In genomic region chr13:21015284-21015683, GRCh38 we compare ENCODE assay signal across 14 cellular contexts. TPM values are rescaled to one million over a fixed set of nuclear protein-coding genes. Genes with fewer than 3 reads are reported as not detected.
DNase-seq lines count a peak whose midpoint lies in the region; TF ChIP-seq lines count a peak whose summit lies in the region.
"Had no signal": no experiment of that assay in that cellular context is flagged by ENCODE, and none has a peak within 500 bp of the region (broad histone marks: within the 10 kb centered on the region; RNA-seq: fewer than 3 reads in every experiment).

No MANE protein-coding gene starts in this region.

- H3K27me3 Mint-ChIP-seq in type B pancreatic cell: no peaks in the 10 kb centered on the region
- H3K27me3 Mint-ChIP-seq: activated naive CD8-positive, alpha-beta T cell treated with anti-CD3 and anti-CD28 coated beads, Interleukin-2, amount 10 ng/mL, durations not matched to agents 7 days and 5 days; naive thymus-derived CD8-positive, alpha-beta T cell had no signal

- peaks cover 39% of the 10 kb centered on the region for H3K4me1 Mint-ChIP-seq in type B pancreatic cell (ENCODE audit: unreplicated experiment)

- H3K4me3 Mint-ChIP-seq in type B pancreatic cell: no peak overlapping the region
- H3K4me3 Mint-ChIP-seq: activated naive CD8-positive, alpha-beta T cell treated with anti-CD3 and anti-CD28 coated beads, Interleukin-2, amount 10 ng/mL, durations not matched to agents 7 days and 5 days; naive thymus-derived CD8-positive, alpha-beta T cell had no signal

- peak overlapping the region; percentile 61 for H3K27ac Mint-ChIP-seq in type B pancreatic cell
- H3K27ac Mint-ChIP-seq: activated naive CD8-positive, alpha-beta T cell treated with anti-CD3 and anti-CD28 coated beads, Interleukin-2, amount 10 ng/mL, durations not matched to agents 7 days and 5 days; naive thymus-derived CD8-positive, alpha-beta T cell had no signal

- H3K4me1 ChIP-seq in muscle layer of duodenum (ENCODE audit: control insufficient read depth in 1 of 2, insufficient read depth in 2 of 2, low read length in 2 of 2): peaks cover 25 to 68% of the 10 kb centered on the region in 2 donors

- TF ChIP-seq CTCF in coronary artery (IDR thresholded peaks at IDR 0.05) (no peak), type B pancreatic cell (conservative IDR thresholded peaks at IDR 0.05) (no peak)

- H3K9me3 Mint-ChIP-seq in type B pancreatic cell: no peaks in the 10 kb centered on the region
- H3K9me3 Mint-ChIP-seq: naive thymus-derived CD8-positive, alpha-beta T cell had no signal

- peak; percentile 34 for DNase-seq in activated CD8-positive, alpha-beta memory T cell treated with anti-CD3 and anti-CD28 coated beads, Interleukin-2, amount 50 U/mL, for 48 hours
- DNase-seq in activated CD8-positive, alpha-beta memory T cell treated with anti-CD3 and anti-CD28 coated beads, Interleukin-2, amount 50 U/mL, for 4 hours: no peak
- DNase-seq in coronary artery (ENCODE audit: low spot score) (no peak), type B pancreatic cell (ENCODE audit: extremely low spot score, unreplicated experiment) (no peak), hepatic stellate cell (ENCODE audit: low spot score) (no peak), midbrain (lab: John Stamatoyannopoulos, UW) (no peak), NCI-H128 (lab: John Stamatoyannopoulos, UW; ENCODE audit: unreplicated experiment) (no peak)
- DNase-seq: activated naive CD8-positive, alpha-beta T cell treated with anti-CD3 and anti-CD28 coated beads, Interleukin-2, amount 10 ng/mL, durations not matched to agents 7 days and 5 days; Calu3; naive thymus-derived CD8-positive, alpha-beta T cell; NCI-H1694 treated with DMSO at 0.1 percent for 48 hours; SIG-M5 had no signal

- H3K9me3 ChIP-seq in muscle layer of duodenum (ENCODE audit: control insufficient read depth in 1 of 2, low read length in 2 of 2): no peaks in the 10 kb centered on the region

- H3K36me3 ChIP-seq in muscle layer of duodenum (ENCODE audit: control insufficient read depth in 1 of 2, insufficient read depth in 2 of 2, low read length in 2 of 2): no peaks in the 10 kb centered on the region

- H3K4me3 ChIP-seq in coronary artery (no peak overlapping the region), muscle layer of duodenum (ENCODE audit: low read depth in 1 of 2, low read length in 2 of 2) (no peak overlapping the region)

- H3K27me3 ChIP-seq in muscle layer of duodenum (ENCODE audit: low read depth, low read length): no peaks in the 10 kb centered on the region

- peaks cover 5% of the 10 kb centered on the region for H3K36me3 Mint-ChIP-seq in type B pancreatic cell
- H3K36me3 Mint-ChIP-seq: naive thymus-derived CD8-positive, alpha-beta T cell had no signal

- peak overlapping the region; percentile 29 to 65 for H3K27ac ChIP-seq in coronary artery
- H3K27ac ChIP-seq in muscle layer of duodenum (ENCODE audit: low read length): peak overlapping the region; percentile 78
- H3K27ac ChIP-seq: KMS-11 had no signal

RNA-seq across cellular contexts. Expression of gene LATS2, which starts 46.1 kb away (rescaled TPM):
- total RNA-seq in type B pancreatic cell (ENCODE audit: low replicate concordance): 14.6 and 17.8 TPM in 2 replicates
